In the genomic region with DNA sequence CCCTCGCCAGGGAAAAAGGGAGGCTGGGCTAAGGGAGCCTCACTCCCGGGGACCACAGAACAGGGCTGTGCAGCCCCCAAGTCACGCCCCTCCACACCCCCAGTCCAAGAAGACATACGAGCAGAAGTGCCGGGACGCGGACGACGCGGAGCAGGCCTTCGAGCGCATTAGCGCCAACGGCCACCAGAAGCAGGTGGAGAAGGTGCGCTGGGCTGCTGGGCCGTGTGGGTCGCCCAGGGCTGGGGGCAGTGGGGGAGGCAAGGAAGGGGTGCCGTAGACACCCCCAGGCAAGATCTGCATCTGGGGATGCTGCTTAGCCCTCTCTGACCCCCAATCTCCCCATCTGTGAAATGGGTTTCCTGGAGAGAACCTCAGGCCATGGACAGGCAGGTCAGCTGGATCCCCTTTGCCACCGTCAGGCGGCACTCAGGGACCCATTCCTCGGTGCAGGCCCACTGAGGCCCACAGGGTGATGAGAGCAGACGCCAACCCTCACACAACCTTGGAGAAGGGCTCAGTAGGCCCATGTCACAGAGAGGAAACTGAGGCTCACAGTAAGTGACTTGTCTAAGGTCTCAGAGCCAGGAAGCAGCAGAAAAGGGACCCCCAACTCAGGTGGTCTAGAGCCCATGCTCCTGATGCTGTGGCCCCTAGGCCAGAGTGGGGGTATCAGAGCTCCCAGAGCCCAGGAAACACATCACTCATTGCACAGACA, we compare ENCODE assay signal across 14 cellular contexts. TPM values are rescaled to one million over a fixed set of nuclear protein-coding genes. Genes with fewer than 3 reads are reported as not detected.
A peak's percentile ranks its signal among the peaks of the same experiment; 100 is the strongest.
DNase-seq lines count a peak whose midpoint lies in the region; ATAC-seq and TF ChIP-seq lines count a peak whose summit lies in the region.
"Had no signal": no experiment of that assay in that cellular context is flagged by ENCODE, and none has a peak within 500 bp of the region (broad histone marks: within the 10 kb centered on the region; RNA-seq: fewer than 3 reads in every experiment).

No MANE protein-coding gene starts in this region.

- WGBS in stomach, 5 donors, result 36 to 74% (median 50%) methylated on average over 8 to 22 of the region's 22 CpGs

- no peak for TF ChIP-seq POLR2A in stomach (IDR thresholded peaks at IDR 0.05)

- no peak for TF ChIP-seq EP300 in stomach (IDR thresholded peaks at IDR 0.05)

- no peak for TF ChIP-seq CTCF in choroid plexus epithelial cell (conservative IDR thresholded peaks at IDR 0.05; ENCODE audit: low read depth, low read length)
- TF ChIP-seq CTCF in stomach (IDR thresholded peaks at IDR 0.05), result no peak

- no peaks in the 10 kb centered on the region for H3K9me3 ChIP-seq in stomach
- H3K9me3 ChIP-seq: breast epithelium had no signal

- in situ Hi-C loops in ACHN (cut with HindIII; ENCODE audit: low pct_ligation_motif_present, low pct_unique_long_range_greater_than_20kb, low sequenced_read_pairs), result no loop called here

- H3K4me3 ChIP-seq in choroid plexus epithelial cell (ENCODE audit: low read depth, low read length) (peak overlapping the region; percentile 45), stomach (peak overlapping the region; percentile 22 to 27 (median 26))
- H3K4me3 ChIP-seq: breast epithelium, skin epidermis had no signal

- H3K4me1 ChIP-seq in stomach, result peaks cover 7 to 44% (median 19%) of the 10 kb centered on the region in 4 donors
- H3K4me1 ChIP-seq: breast epithelium had no signal

- ATAC-seq in activated CD4-positive, CD25-positive, alpha-beta regulatory T cell treated with anti-CD3 and anti-CD28 coated beads, Interleukin-2, amount 50 U/mL, for 24 hours, result no peak
- ATAC-seq in left lobe of liver (no peak), GM18520 (IDR thresholded peaks at IDR 0.05; ENCODE audit: unreplicated experiment) (no peak)

- intact Hi-C loops in stomach (cut with DNase I; ENCODE audit: low total_unique reads), result no loop called here

- peak; percentile 27 for DNase-seq in activated CD4-positive, CD25-positive, alpha-beta regulatory T cell treated with anti-CD3 and anti-CD28 coated beads, Interleukin-2, amount 50 U/mL, for 72 hours
- DNase-seq in choroid plexus epithelial cell (ENCODE audit: low read depth) (no peak), left lobe of liver (ENCODE audit: low spot score) (peak; percentile 29), stomach (peak; percentile 19), ACHN (no peak), NCI-H1048 (lab: John Stamatoyannopoulos, UW) (no peak)
- DNase-seq: activated CD4-positive, CD25-positive, alpha-beta regulatory T cell; MV-4-11 had no signal

- peaks cover 0 to 35% (median 0%) of the 10 kb centered on the region in 4 donors for H3K36me3 ChIP-seq in stomach
- H3K36me3 ChIP-seq: breast epithelium had no signal

- peaks cover 0 to 41% (median 16%) of the 10 kb centered on the region in 3 donors for H3K27me3 ChIP-seq in stomach
- H3K27me3 ChIP-seq: breast epithelium had no signal

- no peak overlapping the region for H3K27ac ChIP-seq in stomach
- H3K27ac ChIP-seq: breast epithelium, skin epidermis had no signal

RNA-seq across cellular contexts. Expression of a gene that starts 33.7 kb away (rescaled TPM):
- total RNA-seq in left lobe of liver (1.5 TPM), stomach (10 to 100 TPM in 3 of 5 donors, 1 to 10 TPM in 1, under 1 TPM in 1; 0.29 to 75.4 (median 10.1) TPM)
- polyA plus RNA-seq in stomach, result 1 to 10 TPM; 3.1 to 6.6 (median 4.2) TPM
- total RNA-seq: A673, temporal lobe had no signal

RNA-seq across cellular contexts. Expression of a gene that starts 42.3 kb away (rescaled TPM):
- 75.2 TPM for total RNA-seq in left lobe of liver
- total RNA-seq in stomach, result 100 to 1,000 TPM in 3 of 5 donors, 10 to 100 TPM in 2; 42.9 to 390 (median 143) TPM
- 100 to 1,000 TPM in 1 of 3 donors, 10 to 100 TPM in 2; 48.7 to 100 (median 99.2) TPM for polyA plus RNA-seq in stomach

Comparison
In these comparisons a context has a peak if more than half of its experiments do, and no peak if none do; other contexts are left out.
1. DNase-seq: peak in activated CD4-positive, CD25-positive, alpha-beta regulatory T cell treated with anti-CD3 and anti-CD28 coated beads, Interleukin-2, amount 50 U/mL, for 72 hours (single experiment), left lobe of liver (single experiment) and stomach (single experiment); none in choroid plexus epithelial cell (single experiment), ACHN (single experiment) and NCI-H1048 (single experiment).